8 cellular contexts compared by ENCODE assay signal in the genomic region with DNA sequence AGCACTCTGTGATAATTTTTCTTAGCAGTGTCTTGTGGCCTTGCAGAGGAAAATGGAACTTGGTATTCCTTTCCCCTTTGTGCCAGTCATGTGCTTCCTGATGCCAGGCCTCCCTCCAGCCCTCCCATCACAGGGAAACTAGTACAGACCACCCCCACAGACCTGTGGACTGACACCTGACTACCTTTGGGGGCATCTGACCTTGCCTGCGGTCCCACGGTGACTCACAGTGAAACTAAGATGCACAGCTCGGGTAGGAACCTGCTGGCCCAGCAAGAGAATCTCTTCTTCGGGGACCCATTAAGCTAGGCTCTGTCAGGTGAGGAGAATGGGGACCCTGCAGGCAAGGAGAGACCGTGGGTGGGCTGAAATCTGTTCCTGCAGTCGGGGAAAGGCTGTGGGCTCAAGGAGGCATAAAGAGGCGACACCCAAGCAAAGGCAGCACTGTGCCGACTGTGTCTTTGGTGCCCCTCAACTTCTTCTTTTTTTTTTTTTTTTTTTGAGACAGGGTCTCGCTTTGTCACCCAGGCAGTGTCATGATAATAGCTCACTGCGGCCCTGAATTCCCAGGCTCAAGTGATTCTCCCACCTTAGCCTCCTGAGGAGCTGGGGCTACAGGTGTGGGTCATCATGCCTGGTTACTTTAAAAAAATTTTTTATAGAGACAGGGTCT. TPM values are rescaled to one million over a fixed set of nuclear protein-coding genes. Genes with fewer than 3 reads are reported as not detected.
DNase-seq lines count a peak whose midpoint lies in the region; ATAC-seq and TF ChIP-seq lines count a peak whose summit lies in the region.

No MANE protein-coding gene starts in this region.

- peaks cover 39% of the 10 kb centered on the region for H3K4me1 ChIP-seq in skeletal muscle satellite cell (ENCODE audit: control insufficient read depth, insufficient read depth, low read length)

- peaks cover 0 to 6% (median 0%) of the 10 kb centered on the region in 5 experiments for H3K9me3 Mint-ChIP-seq in brain

- no peak for DNase-seq in activated CD4-positive, alpha-beta T cell treated with anti-CD3 and anti-CD28 coated beads for 48 hours
- DNase-seq in activated gamma-delta T cell (lab: John Stamatoyannopoulos, UW), result no peak
- no peak for DNase-seq in activated CD4-positive, alpha-beta T cell treated with anti-CD3 and anti-CD28 coated beads, Interleukin-2, amount 50 U/mL, for 48 hours

- H3K4me3 ChIP-seq in skeletal muscle satellite cell (ENCODE audit: low read length), result no peak overlapping the region

- ATAC-seq in GM18867 (IDR thresholded peaks at IDR 0.05; ENCODE audit: unreplicated experiment) (peak; percentile 68), HG02798 (IDR thresholded peaks at IDR 0.05; ENCODE audit: poor library complexity, unreplicated experiment) (peak; percentile 67), HG02884 (IDR thresholded peaks at IDR 0.05; ENCODE audit: unreplicated experiment) (no peak)

- H3K27ac Mint-ChIP-seq in brain, result peak overlapping the region; percentile 59 to 95 (median 94)

- TF ChIP-seq CTCF in brain (conservative IDR thresholded peaks at IDR 0.05), result no peak

- no peak overlapping the region for H3K4me3 Mint-ChIP-seq in brain

- no peaks in the 10 kb centered on the region for H3K36me3 ChIP-seq in skeletal muscle satellite cell (ENCODE audit: insufficient read depth, low read length)

- peaks cover 29% of the 10 kb centered on the region for H3K4me1 Mint-ChIP-seq in brain

- H3K4me2 ChIP-seq in skeletal muscle satellite cell (ENCODE audit: low read length), result no peak overlapping the region

- H3K27me3 ChIP-seq in skeletal muscle satellite cell (ENCODE audit: control insufficient read depth, insufficient read depth, low read length), result no peaks in the 10 kb centered on the region

- H3K9ac ChIP-seq in skeletal muscle satellite cell (ENCODE audit: low read depth, low read length), result peak overlapping the region; percentile 19

- no peaks in the 10 kb centered on the region for H3K36me3 Mint-ChIP-seq in brain

- H3K27me3 Mint-ChIP-seq in brain, result peaks cover 7% of the 10 kb centered on the region

- no peaks in the 10 kb centered on the region for H3K9me3 ChIP-seq in skeletal muscle satellite cell (replicated peaks; ENCODE audit: low read length)

RNA-seq across cellular contexts. Expression of gene PEX26, which starts 20.9 kb away (rescaled TPM):
- 30.2 TPM for polyA plus RNA-seq in brain (ENCODE audit: insufficient read depth, low read depth, low replicate concordance)
- total RNA-seq in skeletal muscle satellite cell (2012; rRNA removed), result 23.6 and 24.6 TPM in 2 replicates

RNA-seq across cellular contexts. Expression of gene MICAL3, which starts 32.6 kb away (rescaled TPM):
- 30.9 TPM for polyA plus RNA-seq in brain (ENCODE audit: insufficient read depth, low read depth, low replicate concordance)
- total RNA-seq in skeletal muscle satellite cell (2012; rRNA removed), result 22.3 and 25.1 TPM in 2 replicates

RNA-seq across cellular contexts. Expression of gene TUBA8, which starts 53.7 kb away (rescaled TPM):
- 14.4 TPM for polyA plus RNA-seq in brain (ENCODE audit: insufficient read depth, low read depth, low replicate concordance)
- total RNA-seq in skeletal muscle satellite cell (2012; rRNA removed), result not detected in 2 replicates
